In genomic region chrX:19865567-19866363, GRCh38 we compare ENCODE assay signal across 10 cellular contexts. TPM values are rescaled to one million over a fixed set of nuclear protein-coding genes. Genes with fewer than 3 reads are reported as not detected.
DNase-seq lines count a peak whose midpoint lies in the region; ATAC-seq and TF ChIP-seq lines count a peak whose summit lies in the region.
"Had no signal": no experiment of that assay in that cellular context is flagged by ENCODE, and none has a peak within 500 bp of the region (broad histone marks: within the 10 kb centered on the region; RNA-seq: fewer than 3 reads in every experiment).

No MANE protein-coding gene starts in this region.

- H3K36me3 Mint-ChIP-seq in activated naive CD8-positive, alpha-beta T cell treated with anti-CD3 and anti-CD28 coated beads, Interleukin-2, amount 10 ng/mL, durations not matched to agents 7 days and 5 days = peaks cover 14% of the 10 kb centered on the region
- peaks cover 4% of the 10 kb centered on the region for H3K36me3 Mint-ChIP-seq in nephron (ENCODE audit: low read depth)

- DNase-seq in GM12865 (ENCODE audit: low read depth) (peak; percentile 50), NB4 (ENCODE audit: low read depth) (peak; percentile 97), AG08396 (ENCODE audit: low spot score) (no peak), NCI-H187 treated with DMSO at 0.1 percent for 48 hours (lab: John Stamatoyannopoulos, UW) (no peak)
- DNase-seq in activated naive CD8-positive, alpha-beta T cell treated with anti-CD3 and anti-CD28 coated beads, Interleukin-2, amount 10 ng/mL, durations not matched to agents 7 days and 5 days = no peak
- DNase-seq: NCI-H2171 treated with DMSO at 0.1 percent for 48 hours, pancreas had no signal

- H3K9me3 Mint-ChIP-seq in activated naive CD8-positive, alpha-beta T cell treated with anti-CD3 and anti-CD28 coated beads, Interleukin-2, amount 10 ng/mL, durations not matched to agents 7 days and 5 days = no peaks in the 10 kb centered on the region
- H3K9me3 Mint-ChIP-seq in nephron = peaks cover 3% of the 10 kb centered on the region

- peak overlapping the region; percentile 45 for H3K27ac Mint-ChIP-seq in activated naive CD8-positive, alpha-beta T cell treated with anti-CD3 and anti-CD28 coated beads, Interleukin-2, amount 10 ng/mL, durations not matched to agents 7 days and 5 days
- H3K27ac Mint-ChIP-seq in nephron = peak overlapping the region; percentile 11 to 76 (median 74)

- no peaks in the 10 kb centered on the region for H3K27me3 Mint-ChIP-seq in activated naive CD8-positive, alpha-beta T cell treated with anti-CD3 and anti-CD28 coated beads, Interleukin-2, amount 10 ng/mL, durations not matched to agents 7 days and 5 days
- H3K27me3 Mint-ChIP-seq in nephron (ENCODE audit: low read depth) = no peaks in the 10 kb centered on the region

- no peak for TF ChIP-seq POLR2A in NB4 (IDR thresholded peaks at IDR 0.05; ENCODE audit: extremely low read depth, insufficient read length)

- no peak for ATAC-seq in activated naive CD8-positive, alpha-beta T cell treated with anti-CD3 and anti-CD28 coated beads, Interleukin-2, amount 10 ng/mL, durations not matched to agents 7 days and 5 days (ENCODE audit: low read depth)
- ATAC-seq in GM19467 (IDR thresholded peaks at IDR 0.05; ENCODE audit: unreplicated experiment) = no peak

- no peak for TF ChIP-seq CTCF in GM12865 (IDR thresholded peaks at IDR 0.05; ENCODE audit: insufficient read depth, low read depth, low read length, missing control alignments)
- TF ChIP-seq CTCF in NB4 (IDR thresholded peaks at IDR 0.05; ENCODE audit: low read depth, low read length) = no peak
- TF ChIP-seq CTCF in nephron (IDR thresholded peaks at IDR 0.05; ENCODE audit: unreplicated experiment in 3 of 3) = no peak

- peaks cover 44% of the 10 kb centered on the region for H3K4me1 Mint-ChIP-seq in activated naive CD8-positive, alpha-beta T cell treated with anti-CD3 and anti-CD28 coated beads, Interleukin-2, amount 10 ng/mL, durations not matched to agents 7 days and 5 days
- peaks cover 31% of the 10 kb centered on the region for H3K4me1 Mint-ChIP-seq in nephron

- H3K4me3 ChIP-seq in GM12865 (ENCODE audit: low read depth, low read length) (peak overlapping the region; percentile 57), NB4 (ENCODE audit: low read depth, low read length) (peak overlapping the region; percentile 50)
- H3K4me3 ChIP-seq: adrenal gland, pancreas had no signal

- peak overlapping the region; percentile 33 for H3K4me3 Mint-ChIP-seq in activated naive CD8-positive, alpha-beta T cell treated with anti-CD3 and anti-CD28 coated beads, Interleukin-2, amount 10 ng/mL, durations not matched to agents 7 days and 5 days
- no peak overlapping the region for H3K4me3 Mint-ChIP-seq in nephron

- POLR2A ChIA-PET in activated naive CD8-positive, alpha-beta T cell treated with anti-CD3 and anti-CD28 coated beads, Interleukin-2, amount 10 ng/mL, durations not matched to agents 7 days and 5 days (lab: Charles Lee) = no interaction called here

RNA-seq across cellular contexts. Expression of gene SH3KBP1, which starts 21.6 kb away (rescaled TPM):
- 100 to 1,000 TPM; 108 TPM for total RNA-seq in activated naive CD8-positive, alpha-beta T cell treated with anti-CD3 and anti-CD28 coated beads, Interleukin-2, amount 10 ng/mL, durations not matched to agents 7 days and 5 days

Comparison
In these comparisons a context has a peak if more than half of its experiments do, and no peak if none do; other contexts are left out.
1. DNase-seq: peak in GM12865 (single experiment) and NB4 (single experiment); none in activated naive CD8-positive, alpha-beta T cell treated with anti-CD3 and anti-CD28 coated beads, Interleukin-2, amount 10 ng/mL, durations not matched to agents 7 days and 5 days (single experiment), AG08396 (single experiment) and NCI-H187 treated with DMSO at 0.1 percent for 48 hours (single experiment).